Comparison of ENCODE assay signal across 1 cellular context in the genomic region with DNA sequence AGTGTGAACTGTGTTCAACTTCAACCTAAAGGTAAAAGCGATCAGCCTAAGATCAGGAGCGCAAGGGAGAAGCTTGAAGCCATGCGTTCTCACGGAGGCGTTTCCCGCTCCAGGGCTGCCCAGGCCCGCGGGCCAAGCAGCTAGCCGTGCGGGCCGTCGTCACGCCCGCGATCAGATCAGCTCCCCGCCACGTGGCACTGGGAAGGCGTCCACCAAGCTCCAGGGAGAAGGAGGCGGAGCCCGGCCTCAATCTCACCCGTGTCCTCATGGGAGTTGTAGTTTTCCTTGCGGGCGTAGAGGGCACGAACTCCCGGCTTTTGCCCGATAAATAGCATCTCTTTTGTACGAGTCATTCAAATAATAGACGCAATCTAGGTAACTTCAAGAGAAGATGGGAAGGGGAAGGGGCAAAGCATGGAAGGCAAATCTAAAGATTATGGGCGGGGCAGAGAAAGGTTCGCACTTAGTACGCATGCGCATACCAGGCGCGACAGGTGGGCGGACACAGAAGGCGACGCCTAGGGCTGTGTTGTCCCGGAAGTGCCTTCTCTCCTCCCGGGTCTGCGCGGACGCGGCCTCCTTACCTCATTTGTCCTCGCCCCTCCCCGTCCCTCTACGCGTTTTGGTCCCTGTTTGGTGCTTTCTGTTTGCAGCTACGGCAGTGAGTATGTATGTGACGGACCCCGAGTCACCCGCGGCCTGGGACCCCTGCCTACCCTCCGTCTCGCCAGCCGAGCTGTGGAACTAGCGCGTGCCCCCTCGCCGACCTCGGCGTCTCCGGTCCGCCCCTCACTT.
TF ChIP-seq lines count a peak whose summit lies in the region.

No MANE protein-coding gene starts in this region.

TF ChIP-seq in H1, 55 proteins besides CTCF, POLR2A, EP300 and RAD21:
- TF ChIP-seq, protein P1, sequence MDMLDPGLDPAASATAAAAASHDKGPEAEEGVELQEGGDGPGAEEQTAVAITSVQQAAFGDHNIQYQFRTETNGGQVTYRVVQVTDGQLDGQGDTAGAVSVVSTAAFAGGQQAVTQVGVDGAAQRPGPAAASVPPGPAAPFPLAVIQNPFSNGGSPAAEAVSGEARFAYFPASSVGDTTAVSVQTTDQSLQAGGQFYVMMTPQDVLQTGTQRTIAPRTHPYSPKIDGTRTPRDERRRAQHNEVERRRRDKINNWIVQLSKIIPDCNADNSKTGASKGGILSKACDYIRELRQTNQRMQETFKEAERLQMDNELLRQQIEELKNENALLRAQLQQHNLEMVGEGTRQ (IDR thresholded peaks at IDR 0.05; ENCODE audit: low read length) = peak; percentile 57
- peak; percentile 88 for TF ChIP-seq RNF2 (IDR thresholded peaks at IDR 0.05; ENCODE audit: borderline replicate concordance, low read depth, low read length, missing control alignments, poor library complexity, severe bottlenecking)
- TF ChIP-seq SP4 (IDR thresholded peaks at IDR 0.05; ENCODE audit: low read length) = peak; percentile 49; the same call in 1 of the 2 replicates
- 0 out of 2 replicates have a peak, but pooled peaks have one; percentile 12 for TF ChIP-seq SP1 (IDR thresholded peaks at IDR 0.05; ENCODE audit: low read depth, low read length)
- TF ChIP-seq, protein P2, sequence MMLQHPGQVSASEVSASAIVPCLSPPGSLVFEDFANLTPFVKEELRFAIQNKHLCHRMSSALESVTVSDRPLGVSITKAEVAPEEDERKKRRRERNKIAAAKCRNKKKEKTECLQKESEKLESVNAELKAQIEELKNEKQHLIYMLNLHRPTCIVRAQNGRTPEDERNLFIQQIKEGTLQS (IDR thresholded peaks at IDR 0.05; ENCODE audit: insufficient read depth, low read depth, low read length) = 0 out of 2 replicates have a peak, but pooled peaks have one; percentile 13
- TF ChIP-seq, protein P3, sequence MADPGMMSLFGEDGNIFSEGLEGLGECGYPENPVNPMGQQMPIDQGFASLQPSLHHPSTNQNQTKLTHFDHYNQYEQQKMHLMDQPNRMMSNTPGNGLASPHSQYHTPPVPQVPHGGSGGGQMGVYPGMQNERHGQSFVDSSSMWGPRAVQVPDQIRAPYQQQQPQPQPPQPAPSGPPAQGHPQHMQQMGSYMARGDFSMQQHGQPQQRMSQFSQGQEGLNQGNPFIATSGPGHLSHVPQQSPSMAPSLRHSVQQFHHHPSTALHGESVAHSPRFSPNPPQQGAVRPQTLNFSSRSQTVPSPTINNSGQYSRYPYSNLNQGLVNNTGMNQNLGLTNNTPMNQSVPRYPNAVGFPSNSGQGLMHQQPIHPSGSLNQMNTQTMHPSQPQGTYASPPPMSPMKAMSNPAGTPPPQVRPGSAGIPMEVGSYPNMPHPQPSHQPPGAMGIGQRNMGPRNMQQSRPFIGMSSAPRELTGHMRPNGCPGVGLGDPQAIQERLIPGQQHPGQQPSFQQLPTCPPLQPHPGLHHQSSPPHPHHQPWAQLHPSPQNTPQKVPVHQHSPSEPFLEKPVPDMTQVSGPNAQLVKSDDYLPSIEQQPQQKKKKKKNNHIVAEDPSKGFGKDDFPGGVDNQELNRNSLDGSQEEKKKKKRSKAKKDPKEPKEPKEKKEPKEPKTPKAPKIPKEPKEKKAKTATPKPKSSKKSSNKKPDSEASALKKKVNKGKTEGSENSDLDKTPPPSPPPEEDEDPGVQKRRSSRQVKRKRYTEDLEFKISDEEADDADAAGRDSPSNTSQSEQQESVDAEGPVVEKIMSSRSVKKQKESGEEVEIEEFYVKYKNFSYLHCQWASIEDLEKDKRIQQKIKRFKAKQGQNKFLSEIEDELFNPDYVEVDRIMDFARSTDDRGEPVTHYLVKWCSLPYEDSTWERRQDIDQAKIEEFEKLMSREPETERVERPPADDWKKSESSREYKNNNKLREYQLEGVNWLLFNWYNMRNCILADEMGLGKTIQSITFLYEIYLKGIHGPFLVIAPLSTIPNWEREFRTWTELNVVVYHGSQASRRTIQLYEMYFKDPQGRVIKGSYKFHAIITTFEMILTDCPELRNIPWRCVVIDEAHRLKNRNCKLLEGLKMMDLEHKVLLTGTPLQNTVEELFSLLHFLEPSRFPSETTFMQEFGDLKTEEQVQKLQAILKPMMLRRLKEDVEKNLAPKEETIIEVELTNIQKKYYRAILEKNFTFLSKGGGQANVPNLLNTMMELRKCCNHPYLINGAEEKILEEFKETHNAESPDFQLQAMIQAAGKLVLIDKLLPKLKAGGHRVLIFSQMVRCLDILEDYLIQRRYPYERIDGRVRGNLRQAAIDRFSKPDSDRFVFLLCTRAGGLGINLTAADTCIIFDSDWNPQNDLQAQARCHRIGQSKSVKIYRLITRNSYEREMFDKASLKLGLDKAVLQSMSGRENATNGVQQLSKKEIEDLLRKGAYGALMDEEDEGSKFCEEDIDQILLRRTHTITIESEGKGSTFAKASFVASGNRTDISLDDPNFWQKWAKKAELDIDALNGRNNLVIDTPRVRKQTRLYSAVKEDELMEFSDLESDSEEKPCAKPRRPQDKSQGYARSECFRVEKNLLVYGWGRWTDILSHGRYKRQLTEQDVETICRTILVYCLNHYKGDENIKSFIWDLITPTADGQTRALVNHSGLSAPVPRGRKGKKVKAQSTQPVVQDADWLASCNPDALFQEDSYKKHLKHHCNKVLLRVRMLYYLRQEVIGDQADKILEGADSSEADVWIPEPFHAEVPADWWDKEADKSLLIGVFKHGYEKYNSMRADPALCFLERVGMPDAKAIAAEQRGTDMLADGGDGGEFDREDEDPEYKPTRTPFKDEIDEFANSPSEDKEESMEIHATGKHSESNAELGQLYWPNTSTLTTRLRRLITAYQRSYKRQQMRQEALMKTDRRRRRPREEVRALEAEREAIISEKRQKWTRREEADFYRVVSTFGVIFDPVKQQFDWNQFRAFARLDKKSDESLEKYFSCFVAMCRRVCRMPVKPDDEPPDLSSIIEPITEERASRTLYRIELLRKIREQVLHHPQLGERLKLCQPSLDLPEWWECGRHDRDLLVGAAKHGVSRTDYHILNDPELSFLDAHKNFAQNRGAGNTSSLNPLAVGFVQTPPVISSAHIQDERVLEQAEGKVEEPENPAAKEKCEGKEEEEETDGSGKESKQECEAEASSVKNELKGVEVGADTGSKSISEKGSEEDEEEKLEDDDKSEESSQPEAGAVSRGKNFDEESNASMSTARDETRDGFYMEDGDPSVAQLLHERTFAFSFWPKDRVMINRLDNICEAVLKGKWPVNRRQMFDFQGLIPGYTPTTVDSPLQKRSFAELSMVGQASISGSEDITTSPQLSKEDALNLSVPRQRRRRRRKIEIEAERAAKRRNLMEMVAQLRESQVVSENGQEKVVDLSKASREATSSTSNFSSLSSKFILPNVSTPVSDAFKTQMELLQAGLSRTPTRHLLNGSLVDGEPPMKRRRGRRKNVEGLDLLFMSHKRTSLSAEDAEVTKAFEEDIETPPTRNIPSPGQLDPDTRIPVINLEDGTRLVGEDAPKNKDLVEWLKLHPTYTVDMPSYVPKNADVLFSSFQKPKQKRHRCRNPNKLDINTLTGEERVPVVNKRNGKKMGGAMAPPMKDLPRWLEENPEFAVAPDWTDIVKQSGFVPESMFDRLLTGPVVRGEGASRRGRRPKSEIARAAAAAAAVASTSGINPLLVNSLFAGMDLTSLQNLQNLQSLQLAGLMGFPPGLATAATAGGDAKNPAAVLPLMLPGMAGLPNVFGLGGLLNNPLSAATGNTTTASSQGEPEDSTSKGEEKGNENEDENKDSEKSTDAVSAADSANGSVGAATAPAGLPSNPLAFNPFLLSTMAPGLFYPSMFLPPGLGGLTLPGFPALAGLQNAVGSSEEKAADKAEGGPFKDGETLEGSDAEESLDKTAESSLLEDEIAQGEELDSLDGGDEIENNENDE (IDR thresholded peaks at IDR 0.05; ENCODE audit: insufficient replicate concordance, low read length) = no peak
- TF ChIP-seq, protein P4, sequence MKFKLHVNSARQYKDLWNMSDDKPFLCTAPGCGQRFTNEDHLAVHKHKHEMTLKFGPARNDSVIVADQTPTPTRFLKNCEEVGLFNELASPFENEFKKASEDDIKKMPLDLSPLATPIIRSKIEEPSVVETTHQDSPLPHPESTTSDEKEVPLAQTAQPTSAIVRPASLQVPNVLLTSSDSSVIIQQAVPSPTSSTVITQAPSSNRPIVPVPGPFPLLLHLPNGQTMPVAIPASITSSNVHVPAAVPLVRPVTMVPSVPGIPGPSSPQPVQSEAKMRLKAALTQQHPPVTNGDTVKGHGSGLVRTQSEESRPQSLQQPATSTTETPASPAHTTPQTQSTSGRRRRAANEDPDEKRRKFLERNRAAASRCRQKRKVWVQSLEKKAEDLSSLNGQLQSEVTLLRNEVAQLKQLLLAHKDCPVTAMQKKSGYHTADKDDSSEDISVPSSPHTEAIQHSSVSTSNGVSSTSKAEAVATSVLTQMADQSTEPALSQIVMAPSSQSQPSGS (IDR thresholded peaks at IDR 0.05; ENCODE audit: low read length) = no peak; the same call in 1 of the 2 replicates
- TF ChIP-seq KDM1A (IDR thresholded peaks at IDR 0.05; ENCODE audit: borderline replicate concordance, low read length) = peak; percentile 80; the same call in 1 of the 2 replicates
- TF ChIP-seq, protein P5, sequence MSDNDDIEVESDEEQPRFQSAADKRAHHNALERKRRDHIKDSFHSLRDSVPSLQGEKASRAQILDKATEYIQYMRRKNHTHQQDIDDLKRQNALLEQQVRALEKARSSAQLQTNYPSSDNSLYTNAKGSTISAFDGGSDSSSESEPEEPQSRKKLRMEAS (IDR thresholded peaks at IDR 0.05) = peak; percentile 100
- TF ChIP-seq GTF2F1 (IDR thresholded peaks at IDR 0.05; ENCODE audit: borderline replicate concordance, low read depth, low read length) = peak; percentile 82; the same call in 1 of the 2 replicates
- peak; percentile 92 for TF ChIP-seq ASH2L (IDR thresholded peaks at IDR 0.05; ENCODE audit: low read length)
- TF ChIP-seq, protein P6, sequence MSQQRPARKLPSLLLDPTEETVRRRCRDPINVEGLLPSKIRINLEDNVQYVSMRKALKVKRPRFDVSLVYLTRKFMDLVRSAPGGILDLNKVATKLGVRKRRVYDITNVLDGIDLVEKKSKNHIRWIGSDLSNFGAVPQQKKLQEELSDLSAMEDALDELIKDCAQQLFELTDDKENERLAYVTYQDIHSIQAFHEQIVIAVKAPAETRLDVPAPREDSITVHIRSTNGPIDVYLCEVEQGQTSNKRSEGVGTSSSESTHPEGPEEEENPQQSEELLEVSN (IDR thresholded peaks at IDR 0.05) = peak; percentile 100
- no peak for TF ChIP-seq CBX8 (IDR thresholded peaks at IDR 0.05; ENCODE audit: borderline replicate concordance, low read depth, low read length)
- no peak for TF ChIP-seq GABPA (IDR thresholded peaks at IDR 0.05; ENCODE audit: borderline replicate concordance, insufficient read depth, low read length)
- no peak for TF ChIP-seq CBX5 (IDR thresholded peaks at IDR 0.05; ENCODE audit: low read depth, low read length)
- peak; percentile 75 for TF ChIP-seq POLR2AphosphoS5 (IDR thresholded peaks at IDR 0.05; ENCODE audit: low read depth, low read length)
- no peak for TF ChIP-seq RXRA (IDR thresholded peaks at IDR 0.05; ENCODE audit: insufficient read depth, low read depth, low read length)
- no peak for TF ChIP-seq KDM5A (IDR thresholded peaks at IDR 0.05; ENCODE audit: low read length)
- peak; percentile 89 for TF ChIP-seq CREB1 (IDR thresholded peaks at IDR 0.05)
- 0 out of 2 replicates have a peak, but pooled peaks have one; percentile 16 for TF ChIP-seq TEAD4 (IDR thresholded peaks at IDR 0.05; ENCODE audit: low read depth, low read length)
- TF ChIP-seq TCF12 (IDR thresholded peaks at IDR 0.05; ENCODE audit: low read depth, low read length) = 0 out of 2 replicates have a peak, but pooled peaks have one; percentile 25
- 0 out of 2 replicates have a peak, but pooled peaks have one; percentile 30 for TF ChIP-seq TBP (IDR thresholded peaks at IDR 0.05; ENCODE audit: low read depth, low read length)
- TF ChIP-seq RBBP5 (IDR thresholded peaks at IDR 0.05; ENCODE audit: borderline replicate concordance, low read depth, low read length) = peak; percentile 94
- TF ChIP-seq EGR1 (IDR thresholded peaks at IDR 0.05; ENCODE audit: borderline replicate concordance, low read depth, low read length) = 0 out of 2 replicates have a peak, but pooled peaks have one; percentile 3
- peak; percentile 65 for TF ChIP-seq SIX5 (IDR thresholded peaks at IDR 0.05; ENCODE audit: low read depth, low read length)
- no peak for TF ChIP-seq EZH2 (IDR thresholded peaks at IDR 0.05; ENCODE audit: low read depth, low read length, severe bottlenecking)
- no peak for TF ChIP-seq SAP30 (IDR thresholded peaks at IDR 0.05; ENCODE audit: insufficient read depth, insufficient replicate concordance, low read length)
- TF ChIP-seq NANOG (IDR thresholded peaks at IDR 0.05; ENCODE audit: insufficient read depth, low read depth, low read length, poor library complexity, severe bottlenecking) = no peak
- TF ChIP-seq POU5F1 (IDR thresholded peaks at IDR 0.05; ENCODE audit: low read depth, low read length) = no peak
- peak; percentile 60 for TF ChIP-seq TAF1 (IDR thresholded peaks at IDR 0.05; ENCODE audit: low read depth, low read length)
- no peak for TF ChIP-seq TAF7 (optimal IDR thresholded peaks at IDR 0.05; ENCODE audit: borderline replicate concordance, low read depth, low read length)
- peak; percentile 100 for TF ChIP-seq KDM4A (IDR thresholded peaks at IDR 0.05; ENCODE audit: low read depth, low read length, severe bottlenecking)
- TF ChIP-seq HDAC2 (IDR thresholded peaks at IDR 0.05; ENCODE audit: borderline replicate concordance in 1 of 2, low read depth in 2 of 2, low read length in 2 of 2) = peak in 1 of 2 experiments; percentile 90; a peak in 2 of 4 replicates
- peak; percentile 43; the same call in 1 of the 2 replicates for TF ChIP-seq SRF (IDR thresholded peaks at IDR 0.05; ENCODE audit: low read depth, low read length)
- TF ChIP-seq JUN (IDR thresholded peaks at IDR 0.05; ENCODE audit: low read depth, low read length) = no peak
- no peak for TF ChIP-seq CTBP2 (IDR thresholded peaks at IDR 0.05; ENCODE audit: borderline replicate concordance, insufficient read depth, insufficient read length, low read length)
- no peak for TF ChIP-seq SP2 (IDR thresholded peaks at IDR 0.05; ENCODE audit: low read length)
- no peak for TF ChIP-seq JUND (IDR thresholded peaks at IDR 0.05; ENCODE audit: low read length)
- TF ChIP-seq PHF8 (conservative IDR thresholded peaks at IDR 0.05; ENCODE audit: low read depth, low read length) = peak; percentile 68
- peak; percentile 2 to 48; a peak in 2 of 4 replicates for TF ChIP-seq SIN3A (conservative IDR thresholded peaks at IDR 0.05 in 1 of 2, IDR thresholded peaks at IDR 0.05 in 1 of 2; ENCODE audit: low read depth in 1 of 2, low read length in 2 of 2)
- TF ChIP-seq FOSL1 (IDR thresholded peaks at IDR 0.05; ENCODE audit: insufficient read depth, low read depth, low read length) = no peak
